In genomic region chr22:42883970-42884369, GRCh38 we compare ENCODE assay signal across 33 cellular contexts.
"Had no signal": no experiment of that assay in that cellular context is flagged by ENCODE, and none has a peak within 500 bp of the region (broad histone marks: within the 10 kb centered on the region; RNA-seq: fewer than 3 reads in every experiment).

No MANE protein-coding gene starts in this region.

- H3K9me3 Mint-ChIP-seq: activated B cell treated with CpG ODN at 0.5 μM for 24 hours; activated CD4-positive, alpha-beta memory T cell treated with anti-CD3 and anti-CD28 coated beads for 36 hours; activated T-cell treated with anti-CD3 and anti-CD28 coated beads, Interleukin-2, amount 50 U/mL, for 24 hours; activated T-cell treated with anti-CD3 and anti-CD28 coated beads, Interleukin-2, amount 50 U/mL, for 72 hours; brain; central memory CD8-positive, alpha-beta T cell; dendritic cell treated with granulocyte-macrophage colony-stimulating factor and Interleukin-4, amounts not matched to agents 40 ng/mL and 50 ng/mL, for 4 days; endodermal cell; T-cell; T-helper 1 cell treated with Interleukin-12 subunit alpha and Interleukin-12 subunit beta and Interleukin-4 antibody, amounts not matched to agents 30 μg/mL and 1 μg/mL, for 36 hours had no signal

- H3K36me3 ChIP-seq: breast epithelium had no signal

- H3K4me3 Mint-ChIP-seq: activated B cell treated with CpG ODN at 0.5 μM for 24 hours; activated CD4-positive, alpha-beta memory T cell treated with anti-CD3 and anti-CD28 coated beads for 36 hours; activated naive CD8-positive, alpha-beta T cell; activated T-cell treated with anti-CD3 and anti-CD28 coated beads, Interleukin-2, amount 50 U/mL, for 24 hours; activated T-cell treated with anti-CD3 and anti-CD28 coated beads, Interleukin-2, amount 50 U/mL, for 72 hours; brain; central memory CD8-positive, alpha-beta T cell; dendritic cell treated with granulocyte-macrophage colony-stimulating factor and Interleukin-4, amounts not matched to agents 40 ng/mL and 50 ng/mL, for 4 days; endodermal cell; T-cell; T-helper 1 cell treated with Interleukin-12 subunit alpha and Interleukin-12 subunit beta and Interleukin-4 antibody, amounts not matched to agents 30 μg/mL and 1 μg/mL, for 36 hours had no signal

- ATAC-seq: activated CD4-positive, CD25-positive, alpha-beta regulatory T cell treated with anti-CD3 and anti-CD28 coated beads, Interleukin-2, amount 50 U/mL, for 24 hours; activated T-cell treated with anti-CD3 and anti-CD28 coated beads, Interleukin-2, amount 50 U/mL, for 72 hours; heart left ventricle; T-cell had no signal

- DNase-seq: activated B cell treated with CpG ODN at 0.5 μM for 24 hours; activated CD4-positive, alpha-beta memory T cell treated with anti-CD3 and anti-CD28 coated beads for 36 hours; activated CD4-positive, alpha-beta T cell treated with anti-CD3 and anti-CD28 coated beads for 48 hours; activated CD4-positive, alpha-beta T cell treated with anti-CD3 and anti-CD28 coated beads, Interleukin-2, amount 50 U/mL, for 1 hour; activated CD8-positive, alpha-beta memory T cell treated with anti-CD3 and anti-CD28 coated beads, Interleukin-2, amount 50 U/mL, for 48 hours; activated effector memory CD4-positive, alpha-beta T cell treated with Interleukin-2 at 50 U/mL for 16 hours; activated gamma-delta T cell treated with Interleukin-2 at 50 U/mL for 16 hours; activated naive CD4-positive, alpha-beta T cell treated with anti-CD3 and anti-CD28 coated beads, Interleukin-2, amount 50 U/mL, for 16 hours; activated naive CD4-positive, alpha-beta T cell treated with Interleukin-2 at 50 U/mL for 16 hours; activated T-cell treated with anti-CD3 and anti-CD28 coated beads for 4 hours; activated T-cell treated with anti-CD3 and anti-CD28 coated beads, Interleukin-2, amount 50 U/mL, for 24 hours; activated T-cell treated with anti-CD3 and anti-CD28 coated beads, Interleukin-2, amount 50 U/mL, for 72 hours; amygdala; aorta; dorsolateral prefrontal cortex; effector memory CD4-positive, alpha-beta T cell; endodermal cell; foreskin fibroblast; glutamatergic neuron; heart left ventricle; SW 1271; T-cell; T1000; WERI-Rb-1 had no signal

- H3K4me1 ChIP-seq: breast epithelium had no signal

- H3K4me1 Mint-ChIP-seq: brain had no signal

- H3K27me3 Mint-ChIP-seq: activated B cell treated with CpG ODN at 0.5 μM for 24 hours; activated CD4-positive, alpha-beta memory T cell treated with anti-CD3 and anti-CD28 coated beads for 36 hours; activated naive CD8-positive, alpha-beta T cell; activated T-cell treated with anti-CD3 and anti-CD28 coated beads, Interleukin-2, amount 50 U/mL, for 24 hours; brain; central memory CD8-positive, alpha-beta T cell; dendritic cell treated with granulocyte-macrophage colony-stimulating factor and Interleukin-4, amounts not matched to agents 40 ng/mL and 50 ng/mL, for 4 days; T-cell had no signal

- H3K27ac Mint-ChIP-seq: activated B cell treated with CpG ODN at 0.5 μM for 24 hours; activated CD4-positive, alpha-beta memory T cell treated with anti-CD3 and anti-CD28 coated beads for 36 hours; activated naive CD8-positive, alpha-beta T cell; activated T-cell treated with anti-CD3 and anti-CD28 coated beads, Interleukin-2, amount 50 U/mL, for 72 hours; brain; dendritic cell treated with granulocyte-macrophage colony-stimulating factor and Interleukin-4, amounts not matched to agents 40 ng/mL and 50 ng/mL, for 4 days; T-cell; T-helper 1 cell treated with Interleukin-12 subunit alpha and Interleukin-12 subunit beta and Interleukin-4 antibody, amounts not matched to agents 30 μg/mL and 1 μg/mL, for 36 hours had no signal

- FAIRE-seq: frontal cortex had no signal

- H3K27me3 ChIP-seq: breast epithelium, dorsolateral prefrontal cortex, heart left ventricle had no signal

- H3K27ac ChIP-seq: breast epithelium, coronary artery, heart left ventricle, WERI-Rb-1 had no signal

- H3K4me3 ChIP-seq: breast epithelium, coronary artery, dorsolateral prefrontal cortex, heart left ventricle had no signal

- H3K9me3 ChIP-seq: breast epithelium, heart left ventricle had no signal
